In the genomic region with DNA sequence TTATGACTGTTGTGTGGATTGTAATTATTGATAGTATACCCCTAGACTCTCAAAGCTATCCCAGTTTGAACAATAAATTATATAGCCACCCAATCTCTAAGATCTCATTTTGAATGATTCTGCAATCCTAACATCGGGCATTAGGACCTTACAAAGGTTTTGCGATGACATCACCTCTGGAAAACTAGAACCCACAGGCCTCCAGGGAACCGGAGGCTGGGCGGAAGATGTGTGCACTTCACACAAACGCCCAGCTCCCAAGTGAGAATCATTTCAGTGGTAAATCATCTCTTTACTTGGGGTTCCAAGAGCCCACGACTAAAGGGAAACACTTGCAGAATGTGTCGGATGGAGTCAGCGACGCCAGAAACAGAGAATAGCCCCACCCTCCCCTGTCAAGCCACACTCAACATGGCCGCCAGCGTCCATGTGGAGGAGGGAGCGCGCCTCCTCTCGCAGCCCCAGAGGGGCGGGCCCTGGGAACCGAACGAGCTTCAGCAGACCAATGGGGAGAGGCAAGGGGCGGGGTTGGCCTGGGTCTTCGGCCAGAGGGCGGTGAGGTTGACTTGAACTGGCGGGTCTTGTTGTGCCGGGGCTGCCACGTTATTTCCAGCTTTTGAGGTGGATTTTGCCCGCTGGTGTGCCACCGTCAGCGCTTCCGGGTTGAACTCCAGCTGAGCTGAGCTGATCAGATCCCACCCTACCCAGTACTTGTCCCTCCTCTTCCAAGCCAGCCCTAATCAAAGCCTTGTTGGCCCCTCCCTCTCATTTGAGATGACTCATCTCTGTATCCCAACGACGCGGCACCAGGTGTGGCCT, we compare ENCODE assay signal across 1 cellular context.
A peak's percentile ranks its signal among the peaks of the same experiment; 100 is the strongest.
TF ChIP-seq lines count a peak whose summit lies in the region.

No MANE protein-coding gene starts in this region.

TF ChIP-seq in K562, 482 proteins besides CTCF, POLR2A, EP300 and RAD21 (continued from another document):
- TF ChIP-seq, protein P1, sequence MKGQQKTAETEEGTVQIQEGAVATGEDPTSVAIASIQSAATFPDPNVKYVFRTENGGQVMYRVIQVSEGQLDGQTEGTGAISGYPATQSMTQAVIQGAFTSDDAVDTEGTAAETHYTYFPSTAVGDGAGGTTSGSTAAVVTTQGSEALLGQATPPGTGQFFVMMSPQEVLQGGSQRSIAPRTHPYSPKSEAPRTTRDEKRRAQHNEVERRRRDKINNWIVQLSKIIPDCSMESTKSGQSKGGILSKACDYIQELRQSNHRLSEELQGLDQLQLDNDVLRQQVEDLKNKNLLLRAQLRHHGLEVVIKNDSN (CRISPR knock-in tag; IDR thresholded peaks at IDR 0.05) = 0 out of 2 replicates have a peak, but pooled peaks have one; percentile 24
- TF ChIP-seq C11orf30 (IDR thresholded peaks at IDR 0.05; ENCODE audit: low read depth) (peak; percentile 82), JUN (IDR thresholded peaks at IDR 0.05; ENCODE audit: borderline replicate concordance, low read depth, low read length) (peak; percentile 91), JUN (CRISPR knock-in tag; IDR thresholded peaks at IDR 0.05; ENCODE audit: borderline replicate concordance) (no peak), TAF9B (IDR thresholded peaks at IDR 0.05; ENCODE audit: partially characterized antibody) (peak; percentile 51), FOXJ2 (tag; IDR thresholded peaks at IDR 0.05) (no peak), KLF6 (CRISPR knock-in tag; IDR thresholded peaks at IDR 0.05; ENCODE audit: borderline replicate concordance) (peak; percentile 75; the same call in 1 of the 2 replicates), NR2C2 (CRISPR knock-in tag; IDR thresholded peaks at IDR 0.05) (no peak), NR2C2 (tag; IDR thresholded peaks at IDR 0.05) (peak; percentile 91), SREBF1 (IDR thresholded peaks at IDR 0.05; ENCODE audit: borderline replicate concordance, low read depth, low read length) (peak; percentile 87), CEBPB (tag; IDR thresholded peaks at IDR 0.05) (peak; percentile 82), GABPA (tag; conservative IDR thresholded peaks at IDR 0.05; ENCODE audit: low read depth) (peak; percentile 69), ZKSCAN1 (IDR thresholded peaks at IDR 0.05; ENCODE audit: low read depth, low read length) (0 out of 2 replicates have a peak, but pooled peaks have one; percentile 40), POLR2AphosphoS5 (IDR thresholded peaks at IDR 0.05; ENCODE audit: control insufficient read depth, insufficient read depth, low read depth, low read length) (peak; percentile 79), HLTF (IDR thresholded peaks at IDR 0.05) (no peak), SMAD3 (CRISPR knock-in tag; conservative IDR thresholded peaks at IDR 0.05) (0 out of 2 replicates have a peak, but pooled peaks have one; percentile 53), TRIM24 (IDR thresholded peaks at IDR 0.05) (0 out of 4 replicates have a peak, but pooled peaks of 1 of the 2 experiments have one; percentile 7), SRF (CRISPR knock-in tag; IDR thresholded peaks at IDR 0.05) (peak in 1 of 2 experiments; percentile 43; a peak in 2 of 4 replicates), JUND (IDR thresholded peaks at IDR 0.05; ENCODE audit: borderline replicate concordance, low read depth, low read length) (peak; percentile 98), JUND (tag; IDR thresholded peaks at IDR 0.05; ENCODE audit: borderline replicate concordance, low read depth, low read length) (peak; percentile 97), ZNF175 (CRISPR knock-in tag; IDR thresholded peaks at IDR 0.05; ENCODE audit: low read depth) (0 out of 2 replicates have a peak, but pooled peaks have one; percentile 54), BACH1 (tag; IDR thresholded peaks at IDR 0.05) (peak; percentile 68), HDAC2 (IDR thresholded peaks at IDR 0.05) (0 out of 2 replicates have a peak, but pooled peaks have one; percentile 35), RBFOX2 (IDR thresholded peaks at IDR 0.05; ENCODE audit: low read depth, low read length) (peak; percentile 95), PML (IDR thresholded peaks at IDR 0.05; ENCODE audit: low read length) (peak; percentile 48; the same call in 1 of the 2 replicates), PHF21A (IDR thresholded peaks at IDR 0.05; ENCODE audit: borderline replicate concordance, low read depth) (no peak), KAT8 (IDR thresholded peaks at IDR 0.05; ENCODE audit: low read depth) (no peak)
- TF ChIP-seq, protein P2, sequence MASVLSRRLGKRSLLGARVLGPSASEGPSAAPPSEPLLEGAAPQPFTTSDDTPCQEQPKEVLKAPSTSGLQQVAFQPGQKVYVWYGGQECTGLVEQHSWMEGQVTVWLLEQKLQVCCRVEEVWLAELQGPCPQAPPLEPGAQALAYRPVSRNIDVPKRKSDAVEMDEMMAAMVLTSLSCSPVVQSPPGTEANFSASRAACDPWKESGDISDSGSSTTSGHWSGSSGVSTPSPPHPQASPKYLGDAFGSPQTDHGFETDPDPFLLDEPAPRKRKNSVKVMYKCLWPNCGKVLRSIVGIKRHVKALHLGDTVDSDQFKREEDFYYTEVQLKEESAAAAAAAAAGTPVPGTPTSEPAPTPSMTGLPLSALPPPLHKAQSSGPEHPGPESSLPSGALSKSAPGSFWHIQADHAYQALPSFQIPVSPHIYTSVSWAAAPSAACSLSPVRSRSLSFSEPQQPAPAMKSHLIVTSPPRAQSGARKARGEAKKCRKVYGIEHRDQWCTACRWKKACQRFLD (CRISPR knock-in tag; IDR thresholded peaks at IDR 0.05) = peak; percentile 48; the same call in 1 of the 2 replicates
